ENCODE assay signal across 9 cellular contexts in genomic region chr1:193367863-193368262, GRCh38.
DNase-seq lines count a peak whose midpoint lies in the region; ATAC-seq, FAIRE-seq and TF ChIP-seq lines count a peak whose summit lies in the region.
"Had no signal": no experiment of that assay in that cellular context is flagged by ENCODE, and none has a peak within 500 bp of the region (broad histone marks: within the 10 kb centered on the region; RNA-seq: fewer than 3 reads in every experiment).

No MANE protein-coding gene starts in this region.

- intact Hi-C loops in dorsolateral prefrontal cortex (cut with DNase I), result no loop called here

- H3K27ac ChIP-seq in keratinocyte (ENCODE audit: control insufficient read depth, insufficient read depth, low read length), result no peak overlapping the region
- H3K27ac ChIP-seq in SJCRH30, result no peak overlapping the region
- peak overlapping the region in 1 of 59 donors; percentile 2 for H3K27ac ChIP-seq in dorsolateral prefrontal cortex

- FAIRE-seq in keratinocyte (lab: Jason Lieb, UNC), result no peak

- H3K4me3 ChIP-seq in keratinocyte (ENCODE audit: control insufficient read depth in 2 of 3, extremely low read depth in 1 of 3, insufficient read depth in 2 of 3, low read depth in 1 of 3, low read length in 3 of 3) (no peak overlapping the region), SJCRH30 (no peak overlapping the region), dorsolateral prefrontal cortex (peak overlapping the region in 2 of 59 donors; percentile 8 to 25)

- H3K9me3 ChIP-seq in keratinocyte (ENCODE audit: control insufficient read depth, low read depth, low read length), result no peaks in the 10 kb centered on the region
- H3K9me3 ChIP-seq in SJCRH30 (replicated peaks), result no peaks in the 10 kb centered on the region

- H3K4me1 ChIP-seq in keratinocyte (ENCODE audit: control insufficient read depth, extremely low read depth, insufficient read depth, low read length), result no peaks in the 10 kb centered on the region
- no peaks in the 10 kb centered on the region for H3K4me1 ChIP-seq in SJCRH30

- H4K20me1 ChIP-seq in keratinocyte (ENCODE audit: control insufficient read depth, extremely low read depth, insufficient read depth, low read length), result no peaks in the 10 kb centered on the region

- peak overlapping the region; percentile 76 for H2AFZ ChIP-seq in keratinocyte (ENCODE audit: control insufficient read depth, low read length)

- H3K9ac ChIP-seq in keratinocyte (ENCODE audit: control insufficient read depth, extremely low read depth, insufficient read depth, low read length), result no peak overlapping the region

- DNase-seq in keratinocyte (ENCODE audit: low read depth, low spot score), result no peak
- DNase-seq in midbrain (lab: John Stamatoyannopoulos, UW), result no peak
- no peak for DNase-seq in SJCRH30
- no peak for DNase-seq in dorsolateral prefrontal cortex
- no peak for DNase-seq in NCI-H226
- DNase-seq: DMS79 had no signal

- no peaks in the 10 kb centered on the region for H3K9me1 ChIP-seq in keratinocyte (ENCODE audit: control insufficient read depth, extremely low read depth, insufficient read depth, low read length)

- H3K4me2 ChIP-seq in keratinocyte (ENCODE audit: control insufficient read depth, extremely low read depth, insufficient read depth, low read depth, low read length), result no peak overlapping the region

- no peaks in the 10 kb centered on the region for H3K79me2 ChIP-seq in keratinocyte (ENCODE audit: control insufficient read depth, insufficient read depth, low read length)

- ATAC-seq in GM18519 (IDR thresholded peaks at IDR 0.05; ENCODE audit: low FRiP score, unreplicated experiment) (peak; percentile 17), GM21390 (IDR thresholded peaks at IDR 0.05; ENCODE audit: unreplicated experiment) (peak; percentile 23), HG03378 (IDR thresholded peaks at IDR 0.05; ENCODE audit: unreplicated experiment) (peak; percentile 19)

- TF ChIP-seq CTCF in keratinocyte (optimal IDR thresholded peaks at IDR 0.05 in 1 of 3, IDR thresholded peaks at IDR 0.05 in 1 of 3, conservative IDR thresholded peaks at IDR 0.05 in 1 of 3; ENCODE audit: extremely low read depth in 1 of 3, insufficient read depth in 2 of 3, low read length in 3 of 3), result no peak
- no peak for TF ChIP-seq CTCF in dorsolateral prefrontal cortex (IDR thresholded peaks at IDR 0.05 in 54 of 56, conservative IDR thresholded peaks at IDR 0.05 in 2 of 56; ENCODE audit: low read depth in 1 of 56, partially characterized antibody in 56 of 56)

- H3K36me3 ChIP-seq in keratinocyte (ENCODE audit: control insufficient read depth in 2 of 2, extremely low read depth in 1 of 2, insufficient read depth in 2 of 2, low read length in 2 of 2) (no peaks in the 10 kb centered on the region), SJCRH30 (no peaks in the 10 kb centered on the region)

- dilution Hi-C loops in keratinocyte (cut with MboI; ENCODE audit: extremely low pct_ligation_motif_present, low sequenced_read_pairs), result no loop called here

- H3K27me3 ChIP-seq in keratinocyte (ENCODE audit: control insufficient read depth, extremely low read depth, insufficient read depth, low read length) (no peaks in the 10 kb centered on the region), SJCRH30 (no peaks in the 10 kb centered on the region), dorsolateral prefrontal cortex (no peaks in the 10 kb centered on the region)
